In genomic region chr3:57597240-57597972, GRCh38 we compare ENCODE assay signal across 1 cellular context.
TF ChIP-seq lines count a peak whose summit lies in the region.

ARF4 (minus strand) TSS chr3:57597344; CDS start chr3:57597140, 204 bp downstream.

TF ChIP-seq in GM12878, 131 proteins besides CTCF, POLR2A, EP300 and RAD21 (continued from another document):
- TF ChIP-seq E4F1 (IDR thresholded peaks at IDR 0.05; ENCODE audit: borderline replicate concordance, partially characterized antibody) (peak; percentile 54), EED (IDR thresholded peaks at IDR 0.05; ENCODE audit: low read depth) (no peak), GABPA (IDR thresholded peaks at IDR 0.05; ENCODE audit: low read depth) (peak; percentile 86), PRDM15 (CRISPR knock-in tag; IDR thresholded peaks at IDR 0.05) (no peak), JUNB (IDR thresholded peaks at IDR 0.05) (no peak), MXI1 (IDR thresholded peaks at IDR 0.05; ENCODE audit: low read depth, low read length) (peak; percentile 98; the same call in 1 of the 2 replicates), ZNF274 (IDR thresholded peaks at IDR 0.05; ENCODE audit: insufficient read depth, insufficient read length) (no peak)
